Comparison of ENCODE assay signal across 1 cellular context in genomic region chrX:48520976-48521352, GRCh38.
TF ChIP-seq lines count a peak whose summit lies in the region.

No MANE protein-coding gene starts in this region.

TF ChIP-seq in H1, 55 proteins besides CTCF, POLR2A, EP300 and RAD21:
- TF ChIP-seq KDM5A (IDR thresholded peaks at IDR 0.05; ENCODE audit: low read length) = no peak
- TF ChIP-seq CHD1 (IDR thresholded peaks at IDR 0.05; ENCODE audit: low read depth, low read length) = no peak
- no peak for TF ChIP-seq TAF1 (IDR thresholded peaks at IDR 0.05; ENCODE audit: low read depth, low read length)
- no peak for TF ChIP-seq CHD2 (IDR thresholded peaks at IDR 0.05; ENCODE audit: low read length)
- TF ChIP-seq SP1 (IDR thresholded peaks at IDR 0.05; ENCODE audit: low read depth, low read length) = peak; percentile 56; the same call in 1 of the 2 replicates
- TF ChIP-seq TBP (IDR thresholded peaks at IDR 0.05; ENCODE audit: low read depth, low read length) = no peak
